33 cellular contexts compared by ENCODE assay signal in the genomic region with DNA sequence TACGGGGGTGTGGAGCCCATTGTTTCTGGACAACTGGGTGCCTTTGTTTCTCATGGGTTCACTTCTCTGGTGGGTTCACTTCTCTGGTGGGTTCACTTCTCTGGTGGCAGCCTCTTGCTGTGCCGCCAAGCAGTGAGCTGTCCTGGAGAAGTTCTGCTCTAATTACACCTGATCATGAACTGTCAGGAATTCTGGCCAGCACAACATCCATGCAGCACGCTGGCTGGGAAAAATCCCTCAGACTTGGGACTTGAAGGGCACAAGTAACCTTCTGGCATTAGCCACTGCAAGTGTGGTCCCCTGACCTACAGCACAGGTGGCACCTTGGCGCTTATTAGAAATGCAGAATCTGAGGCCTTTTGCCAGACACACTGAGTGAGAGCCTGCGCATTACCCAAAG.
"Had no signal": no experiment of that assay in that cellular context is flagged by ENCODE, and none has a peak within 500 bp of the region (broad histone marks: within the 10 kb centered on the region; RNA-seq: fewer than 3 reads in every experiment).

No MANE protein-coding gene starts in this region.

- DNase-seq: Karpas-422, Kasumi-1, MG63, MM.1S, MV-4-11, NCI-H1048, NCI-H1092, NCI-H1092 treated with DMSO at 0.1 percent for 48 hours, NCI-H1105, NCI-H1105 treated with DMSO at 0.1 percent for 48 hours, NCI-H1417, NCI-H1417 treated with DMSO at 0.1 percent for 48 hours, NCI-H1436, NCI-H1436 treated with DMSO at 0.1 percent for 48 hours, NCI-H146, NCI-H1694, NCI-H1694 treated with DMSO at 0.1 percent for 48 hours, NCI-H187, NCI-H187 treated with DMSO at 0.1 percent for 48 hours, NCI-H1930, NCI-H2029, NCI-H2029 treated with DMSO at 0.1 percent for 48 hours, NCI-H2081, NCI-H2081 treated with DMSO at 0.1 percent for 48 hours, NCI-H2107, NCI-H2171, NCI-H2171 treated with DMSO at 0.1 percent for 48 hours, NCI-H2227 treated with DMSO at 0.1 percent for 48 hours, NCI-H226, NCI-H345, NCI-H446, NCI-H446 treated with DMSO at 0.1 percent for 48 hours, NCI-H510A had no signal
